19 cellular contexts compared by ENCODE assay signal in genomic region chr9:137171149-137172063, GRCh38. TPM values are rescaled to one million over a fixed set of nuclear protein-coding genes. Genes with fewer than 3 reads are reported as not detected.
A peak's percentile ranks its signal among the peaks of the same experiment; 100 is the strongest.
DNase-seq lines count a peak whose midpoint lies in the region; ATAC-seq, FAIRE-seq and TF ChIP-seq lines count a peak whose summit lies in the region.
"Had no signal": no experiment of that assay in that cellular context is flagged by ENCODE, and none has a peak within 500 bp of the region (broad histone marks: within the 10 kb centered on the region; RNA-seq: fewer than 3 reads in every experiment).

TMEM210 (minus strand) TSS chr9:137172056; CDS start chr9:137172027, 29 bp downstream.

- peaks cover 16% of the 10 kb centered on the region for H3K27me3 Mint-ChIP-seq in central memory CD8-positive, alpha-beta T cell

- no peak for ATAC-seq in central memory CD8-positive, alpha-beta T cell (replicated peaks; ENCODE audit: extremely low read depth, poor library complexity, severe bottlenecking)
- ATAC-seq in HG03460 (IDR thresholded peaks at IDR 0.05; ENCODE audit: unreplicated experiment) (no peak), GM18858 (IDR thresholded peaks at IDR 0.05; ENCODE audit: unreplicated experiment) (no peak)
- ATAC-seq: A549 had no signal

- H3K27ac Mint-ChIP-seq in central memory CD8-positive, alpha-beta T cell (ENCODE audit: low read depth): no peak within 1 kb of the TSS

- FAIRE-seq in H54 (lab: Jason Lieb, UNC): no peak
- FAIRE-seq: A549, GM19239 had no signal

- intact Hi-C loops in prostate gland (cut with DNase I): no loop called here

- peaks cover 7% of the 10 kb centered on the region for H3K36me3 Mint-ChIP-seq in central memory CD8-positive, alpha-beta T cell (ENCODE audit: insufficient read depth)

- H3K27ac ChIP-seq in prostate gland: peak within 1 kb of the TSS; percentile 69 to 79
- H3K27ac ChIP-seq: A549 had no signal

- no peaks in the 10 kb centered on the region for H3K36me3 ChIP-seq in prostate gland

- DNase-seq in AG20443 (ENCODE audit: low spot score) (peak; percentile 11), H54 (ENCODE audit: insufficient read length, low spot score) (peak; percentile 47), prostate gland (ENCODE audit: low spot score) (no peak), nucleus accumbens (lab: John Stamatoyannopoulos, UW) (no peak)
- no peak for DNase-seq in central memory CD8-positive, alpha-beta T cell (ENCODE audit: low spot score in 2 of 2)
- DNase-seq: COR-L47, HCEC 1CT, KG1, NCI-H1048, NCI-H1436 treated with DMSO at 0.1 percent for 48 hours, NCI-H2029 treated with DMSO at 0.1 percent for 48 hours, NCI-H774 had no signal

- no peak for TF ChIP-seq POLR2A in H54 (IDR thresholded peaks at IDR 0.05; ENCODE audit: low read depth, low read length)
- no peak for TF ChIP-seq POLR2A in prostate gland (IDR thresholded peaks at IDR 0.05)

- peaks cover 45% of the 10 kb centered on the region for H3K4me1 ChIP-seq in prostate gland (replicated peaks)

- H3K27me3 ChIP-seq in prostate gland (replicated peaks; ENCODE audit: insufficient read depth): no peaks in the 10 kb centered on the region

- peaks cover 7% of the 10 kb centered on the region for H3K4me1 Mint-ChIP-seq in central memory CD8-positive, alpha-beta T cell

- no peaks in the 10 kb centered on the region for H3K9me3 ChIP-seq in prostate gland
- H3K9me3 ChIP-seq: A549 had no signal

- H3K4me3 ChIP-seq in prostate gland: no peak within 1 kb of the TSS
- H3K4me3 ChIP-seq: A549 had no signal

- H3K9me3 Mint-ChIP-seq in central memory CD8-positive, alpha-beta T cell: no peaks in the 10 kb centered on the region

- WGBS in prostate gland: 84% methylated on average over 25 of the region's 26 CpGs

- H3K4me3 Mint-ChIP-seq in central memory CD8-positive, alpha-beta T cell: peak within 1 kb of the TSS; percentile 11

- no peak for TF ChIP-seq CTCF in prostate gland (IDR thresholded peaks at IDR 0.05)

RNA-seq across cellular contexts. Expression of gene TMEM210, which starts in this region (rescaled TPM):
- total RNA-seq in prostate gland: 1 to 10 TPM in 1 of 2 donors, not detected in 1; 3.1 TPM
- total RNA-seq: Daoy, MCF 10A, NCI-H460 had no signal

Comparison
In these comparisons a context has a peak if more than half of its experiments do, and no peak if none do; other contexts are left out.
1. DNase-seq: peak in AG20443 (single experiment) and H54 (single experiment); none in central memory CD8-positive, alpha-beta T cell (0 of 2), prostate gland (single experiment) and nucleus accumbens (0 of 56).